Comparison of ENCODE assay signal across 2 cellular contexts in genomic region chr3:46542344-46542743, GRCh38.
TF ChIP-seq lines count a peak whose summit lies in the region.

No MANE protein-coding gene starts in this region.

TF ChIP-seq in SK-N-SH, 30 proteins besides CTCF, POLR2A, EP300 and RAD21 (continued from another document):
- no peak for TF ChIP-seq IRF3 (IDR thresholded peaks at IDR 0.05; ENCODE audit: low read depth, low read length)
- no peak for TF ChIP-seq SMC3 (IDR thresholded peaks at IDR 0.05; ENCODE audit: low read depth, low read length)
- TF ChIP-seq MXI1 (IDR thresholded peaks at IDR 0.05; ENCODE audit: low read depth, low read length) = no peak
TF ChIP-seq in SK-N-SH: peak in this region for 0.

TF ChIP-seq in SK-N-SH treated with all-trans-retinoic acid at 6 μM for 48 hours, 23 proteins besides CTCF, POLR2A, EP300 and RAD21 (continued from another document):
- TF ChIP-seq TSHZ2 (CRISPR knock-in tag; IDR thresholded peaks at IDR 0.05) = no peak
- TF ChIP-seq PATZ1 (CRISPR knock-in tag; IDR thresholded peaks at IDR 0.05; ENCODE audit: borderline replicate concordance) = no peak
- TF ChIP-seq CSRNP3 (CRISPR knock-in tag; IDR thresholded peaks at IDR 0.05) = no peak
- no peak for TF ChIP-seq OSR1 (CRISPR knock-in tag; IDR thresholded peaks at IDR 0.05)
- TF ChIP-seq ZFP30 (CRISPR knock-in tag; IDR thresholded peaks at IDR 0.05) = no peak
- no peak for TF ChIP-seq ESRRG (CRISPR knock-in tag; IDR thresholded peaks at IDR 0.05)
- no peak for TF ChIP-seq RARB (CRISPR knock-in tag; IDR thresholded peaks at IDR 0.05)
- no peak for TF ChIP-seq TCF4 (CRISPR knock-in tag; IDR thresholded peaks at IDR 0.05; ENCODE audit: borderline replicate concordance)
- no peak for TF ChIP-seq ZFP3 (CRISPR knock-in tag; IDR thresholded peaks at IDR 0.05)
- TF ChIP-seq TOX (CRISPR knock-in tag; IDR thresholded peaks at IDR 0.05; ENCODE audit: borderline replicate concordance) = no peak
- TF ChIP-seq ARNTL (CRISPR knock-in tag; IDR thresholded peaks at IDR 0.05; ENCODE audit: borderline replicate concordance, low read depth) = no peak
- TF ChIP-seq CSDC2 (CRISPR knock-in tag; IDR thresholded peaks at IDR 0.05) = no peak
- TF ChIP-seq ZNF565 (CRISPR knock-in tag; conservative IDR thresholded peaks at IDR 0.05; ENCODE audit: low read depth) = no peak
- no peak for TF ChIP-seq PPARA (CRISPR knock-in tag; IDR thresholded peaks at IDR 0.05; ENCODE audit: borderline replicate concordance)
- TF ChIP-seq POU6F1 (CRISPR knock-in tag; IDR thresholded peaks at IDR 0.05; ENCODE audit: borderline replicate concordance, low read depth) = no peak
- no peak for TF ChIP-seq ZC3H10 (CRISPR knock-in tag; IDR thresholded peaks at IDR 0.05)
- no peak for TF ChIP-seq GLIS3 (CRISPR knock-in tag; IDR thresholded peaks at IDR 0.05)
TF ChIP-seq in SK-N-SH treated with all-trans-retinoic acid at 6 μM for 48 hours: peak in this region for 0.
